In genomic region chr13:25881136-25881926, GRCh38 we compare ENCODE assay signal across 13 cellular contexts.
DNase-seq lines count a peak whose midpoint lies in the region; ATAC-seq and TF ChIP-seq lines count a peak whose summit lies in the region.
"Had no signal": no experiment of that assay in that cellular context is flagged by ENCODE, and none has a peak within 500 bp of the region (broad histone marks: within the 10 kb centered on the region; RNA-seq: fewer than 3 reads in every experiment).

No MANE protein-coding gene starts in this region.

- DNase-seq in activated naive CD8-positive, alpha-beta T cell treated with anti-CD3 and anti-CD28 coated beads, Interleukin-2, amount 10 ng/mL, durations not matched to agents 7 days and 5 days, result no peak
- no peak for DNase-seq in activated naive CD8-positive, alpha-beta T cell treated with anti-CD3 and anti-CD28 coated beads for 36 hours
- DNase-seq in adipocyte (ENCODE audit: low read depth), result peak; percentile 55
- DNase-seq in iris pigment epithelial cell (ENCODE audit: low read depth), result peak; percentile 71
- no peak for DNase-seq in type B pancreatic cell (ENCODE audit: extremely low spot score, unreplicated experiment)
- DNase-seq in NK-92 (lab: John Stamatoyannopoulos, UW; ENCODE audit: unreplicated experiment), result no peak
- no peak for DNase-seq in MV-4-11 (lab: John Stamatoyannopoulos, UW)
- DNase-seq: mucosa of descending colon, pancreas, small intestine had no signal

- ATAC-seq in activated naive CD8-positive, alpha-beta T cell treated with anti-CD3 and anti-CD28 coated beads, Interleukin-2, amount 10 ng/mL, durations not matched to agents 7 days and 5 days (ENCODE audit: low read depth), result peak; percentile 35
- ATAC-seq in HG02981 (IDR thresholded peaks at IDR 0.05; ENCODE audit: unreplicated experiment), result no peak
- ATAC-seq: mucosa of descending colon had no signal

- H3K4me1 Mint-ChIP-seq in activated naive CD8-positive, alpha-beta T cell treated with anti-CD3 and anti-CD28 coated beads, Interleukin-2, amount 10 ng/mL, durations not matched to agents 7 days and 5 days, result peaks cover 49% of the 10 kb centered on the region
- peaks cover 52% of the 10 kb centered on the region for H3K4me1 Mint-ChIP-seq in activated naive CD8-positive, alpha-beta T cell treated with anti-CD3 and anti-CD28 coated beads for 36 hours
- peaks cover 53% of the 10 kb centered on the region for H3K4me1 Mint-ChIP-seq in type B pancreatic cell (ENCODE audit: unreplicated experiment)

- no peak overlapping the region for H3K4me3 ChIP-seq in adipocyte (ENCODE audit: low read length)
- H3K4me3 ChIP-seq: mucosa of descending colon, pancreas, thoracic aorta had no signal

- no peaks in the 10 kb centered on the region for H3K36me3 ChIP-seq in adipocyte (ENCODE audit: control insufficient read depth, insufficient read depth, low read length, severe bottlenecking)
- H3K36me3 ChIP-seq: pancreas, thoracic aorta had no signal

- peaks cover 65% of the 10 kb centered on the region for H3K27me3 ChIP-seq in adipocyte (replicated peaks; ENCODE audit: control insufficient read depth, insufficient read depth, low read length)
- H3K27me3 ChIP-seq: pancreas had no signal

- no peaks in the 10 kb centered on the region for H3K9me3 Mint-ChIP-seq in activated naive CD8-positive, alpha-beta T cell treated with anti-CD3 and anti-CD28 coated beads, Interleukin-2, amount 10 ng/mL, durations not matched to agents 7 days and 5 days
- H3K9me3 Mint-ChIP-seq in activated naive CD8-positive, alpha-beta T cell treated with anti-CD3 and anti-CD28 coated beads for 36 hours, result peaks cover 3% of the 10 kb centered on the region
- H3K9me3 Mint-ChIP-seq in type B pancreatic cell, result no peaks in the 10 kb centered on the region
- H3K9me3 Mint-ChIP-seq: activated T-helper 2 cell treated with anti-CD3 and anti-CD28 coated beads, Interferon-gamma antibody, Interleukin-2, Interleukin-4, amounts not matched to agents 10 μg/mL and 5 μg/mL and 100 μg/mL, durations not matched to agents 14 hours and 24 hours and 36 hours had no signal

- peak overlapping the region; percentile 40 for H3K4me3 Mint-ChIP-seq in activated naive CD8-positive, alpha-beta T cell treated with anti-CD3 and anti-CD28 coated beads, Interleukin-2, amount 10 ng/mL, durations not matched to agents 7 days and 5 days
- H3K4me3 Mint-ChIP-seq in activated naive CD8-positive, alpha-beta T cell treated with anti-CD3 and anti-CD28 coated beads for 36 hours, result no peak overlapping the region
- H3K4me3 Mint-ChIP-seq in type B pancreatic cell, result peak overlapping the region; percentile 78

- POLR2A ChIA-PET in activated naive CD8-positive, alpha-beta T cell treated with anti-CD3 and anti-CD28 coated beads, Interleukin-2, amount 10 ng/mL, durations not matched to agents 7 days and 5 days (lab: Charles Lee), result interaction anchor here (0.7 kb wide), 1 partner anchor 132 kb away, joined by 3 read pairs; no protein-coding TSS in a partner anchor

- H3K4me1 ChIP-seq in adipocyte (ENCODE audit: control insufficient read depth, insufficient read depth, low read length), result peaks cover under 1% of the 10 kb centered on the region
- H3K4me1 ChIP-seq: pancreas had no signal

- no peaks in the 10 kb centered on the region for H3K36me3 Mint-ChIP-seq in activated naive CD8-positive, alpha-beta T cell treated with anti-CD3 and anti-CD28 coated beads, Interleukin-2, amount 10 ng/mL, durations not matched to agents 7 days and 5 days
- H3K36me3 Mint-ChIP-seq in activated naive CD8-positive, alpha-beta T cell treated with anti-CD3 and anti-CD28 coated beads for 36 hours, result peaks cover 8% of the 10 kb centered on the region
- H3K36me3 Mint-ChIP-seq in type B pancreatic cell, result no peaks in the 10 kb centered on the region

- peak overlapping the region; percentile 50 for H3K27ac Mint-ChIP-seq in activated naive CD8-positive, alpha-beta T cell treated with anti-CD3 and anti-CD28 coated beads, Interleukin-2, amount 10 ng/mL, durations not matched to agents 7 days and 5 days
- no peak overlapping the region for H3K27ac Mint-ChIP-seq in activated naive CD8-positive, alpha-beta T cell treated with anti-CD3 and anti-CD28 coated beads for 36 hours
- peak overlapping the region; percentile 50 for H3K27ac Mint-ChIP-seq in type B pancreatic cell
- H3K27ac Mint-ChIP-seq: activated T-helper 2 cell treated with anti-CD3 and anti-CD28 coated beads, Interferon-gamma antibody, Interleukin-2, Interleukin-4, amounts not matched to agents 10 μg/mL and 5 μg/mL and 100 μg/mL, durations not matched to agents 14 hours and 24 hours and 36 hours had no signal

- H3K27me3 Mint-ChIP-seq in activated naive CD8-positive, alpha-beta T cell treated with anti-CD3 and anti-CD28 coated beads, Interleukin-2, amount 10 ng/mL, durations not matched to agents 7 days and 5 days, result no peaks in the 10 kb centered on the region
- no peaks in the 10 kb centered on the region for H3K27me3 Mint-ChIP-seq in activated naive CD8-positive, alpha-beta T cell treated with anti-CD3 and anti-CD28 coated beads for 36 hours
- H3K27me3 Mint-ChIP-seq in type B pancreatic cell, result peaks cover 4% of the 10 kb centered on the region

- no peak overlapping the region for H3K9ac ChIP-seq in adipocyte (ENCODE audit: low read length)

- no peak for TF ChIP-seq CTCF in type B pancreatic cell (conservative IDR thresholded peaks at IDR 0.05)

- H3K9me3 ChIP-seq in adipocyte (ENCODE audit: control insufficient read depth, low read length), result no peaks in the 10 kb centered on the region
- H3K9me3 ChIP-seq: mucosa of descending colon, pancreas, thoracic aorta had no signal

Comparison
In these comparisons a context has a peak if more than half of its experiments do, and no peak if none do; other contexts are left out.
1. DNase-seq: peak in adipocyte (single experiment) and iris pigment epithelial cell (single experiment); none in activated naive CD8-positive, alpha-beta T cell treated with anti-CD3 and anti-CD28 coated beads, Interleukin-2, amount 10 ng/mL, durations not matched to agents 7 days and 5 days (single experiment), activated naive CD8-positive, alpha-beta T cell treated with anti-CD3 and anti-CD28 coated beads for 36 hours (single experiment), type B pancreatic cell (single experiment), NK-92 (single experiment) and MV-4-11 (single experiment).